Comparison of ENCODE assay signal across 8 cellular contexts in the genomic region with DNA sequence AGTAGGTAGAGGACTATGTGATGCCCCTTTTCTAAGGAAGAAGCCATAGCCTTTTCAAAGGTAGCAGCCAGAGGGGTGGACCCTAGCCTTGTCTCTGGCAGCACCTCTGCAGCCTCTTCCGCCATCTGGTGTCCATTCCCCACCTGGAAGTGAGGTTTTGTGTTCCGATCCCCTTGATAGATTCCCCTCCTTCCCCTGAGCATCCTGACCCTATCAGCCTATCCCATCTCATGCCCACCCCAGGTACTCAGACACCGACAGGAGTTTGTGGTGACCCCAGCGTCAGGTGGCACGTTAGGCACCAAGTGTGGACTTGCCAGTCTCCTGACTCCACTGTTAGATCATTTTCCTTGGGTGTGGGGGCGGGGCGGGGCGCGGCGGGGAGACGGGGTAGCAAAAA. TPM values are rescaled to one million over a fixed set of nuclear protein-coding genes. Genes with fewer than 3 reads are reported as not detected.
DNase-seq lines count a peak whose midpoint lies in the region; ATAC-seq lines count a peak whose summit lies in the region.

No MANE protein-coding gene starts in this region.

- H3K4me3 ChIP-seq in MG63, result peak overlapping the region; percentile 55
- peak overlapping the region; percentile 99; the same call in 1 of the 2 replicates for H3K4me3 ChIP-seq in iPS-18c (ENCODE audit: insufficient read depth, low read depth, low read length)

- no peaks in the 10 kb centered on the region for H3K9me3 Mint-ChIP-seq in activated T-helper 17 cell treated with anti-CD3 and anti-CD28 coated beads, Interleukin-2, amount 50 U/mL, for 72 hours

- no peak for ATAC-seq in activated T-helper 17 cell treated with anti-CD3 and anti-CD28 coated beads, Interleukin-2, amount 50 U/mL, for 72 hours (replicated peaks)
- no peak for ATAC-seq in HG03378 (IDR thresholded peaks at IDR 0.05; ENCODE audit: unreplicated experiment)

- no peaks in the 10 kb centered on the region for H3K9me3 ChIP-seq in MG63
- H3K9me3 ChIP-seq in iPS-18c (ENCODE audit: control insufficient read depth, insufficient read depth, low read length), result no peaks in the 10 kb centered on the region

- H3K36me3 Mint-ChIP-seq in activated T-helper 17 cell treated with anti-CD3 and anti-CD28 coated beads, Interleukin-2, amount 50 U/mL, for 72 hours (ENCODE audit: low read depth), result peaks cover 81% of the 10 kb centered on the region

- peak; percentile 44 for DNase-seq in NCI-H2029 treated with DMSO at 0.1 percent for 48 hours (lab: John Stamatoyannopoulos, UW)
- no peak for DNase-seq in NCI-H2029 (lab: John Stamatoyannopoulos, UW)
- DNase-seq in MG63, result no peak
- DNase-seq in substantia nigra (lab: John Stamatoyannopoulos, UW), result peak in 1 of 49 donors; percentile 71
- DNase-seq in SHP77 treated with DMSO at 0.1 percent for 48 hours (lab: John Stamatoyannopoulos, UW), result no peak

- H3K36me3 ChIP-seq in MG63, result peaks cover 16% of the 10 kb centered on the region

- peak overlapping the region; percentile 94 for H3K4me3 Mint-ChIP-seq in activated T-helper 17 cell treated with anti-CD3 and anti-CD28 coated beads, Interleukin-2, amount 50 U/mL, for 72 hours

- peak overlapping the region; percentile 90 for H3K27ac Mint-ChIP-seq in activated T-helper 17 cell treated with anti-CD3 and anti-CD28 coated beads, Interleukin-2, amount 50 U/mL, for 72 hours

- H3K4me1 Mint-ChIP-seq in activated T-helper 17 cell treated with anti-CD3 and anti-CD28 coated beads, Interleukin-2, amount 50 U/mL, for 72 hours, result peaks cover 25% of the 10 kb centered on the region

- H3K27me3 ChIP-seq in MG63, result no peaks in the 10 kb centered on the region

- no peaks in the 10 kb centered on the region for H3K27me3 Mint-ChIP-seq in activated T-helper 17 cell treated with anti-CD3 and anti-CD28 coated beads, Interleukin-2, amount 50 U/mL, for 72 hours

- H3K27ac ChIP-seq in substantia nigra (ENCODE audit: low read depth, low read length, poor library complexity, severe bottlenecking), result peak overlapping the region; percentile 78

RNA-seq across cellular contexts. Expression of gene FAM89B, which starts 0.4 kb away (rescaled TPM):
- total RNA-seq in MG63 (2014; rRNA removed; shearing (Covaris generic); ENCODE audit: low replicate concordance), result 45.5 and 66.6 TPM in 2 replicates
- total RNA-seq in activated T-helper 17 cell treated with anti-CD3 and anti-CD28 coated beads, Interleukin-2, amount 50 U/mL, for 72 hours, result 10 to 100 TPM; 39.0 to 42.2 TPM

RNA-seq across cellular contexts. Expression of gene ZNRD2, which starts 1.7 kb away (rescaled TPM):
- total RNA-seq in MG63 (2014; rRNA removed; shearing (Covaris generic); ENCODE audit: low replicate concordance), result 51.1 and 90.7 TPM in 2 replicates
- 10 to 100 TPM; 30.3 to 49.4 TPM for total RNA-seq in activated T-helper 17 cell treated with anti-CD3 and anti-CD28 coated beads, Interleukin-2, amount 50 U/mL, for 72 hours

RNA-seq across cellular contexts. Expression of gene EHBP1L1, which starts 3.9 kb away (rescaled TPM):
- total RNA-seq in MG63 (2014; rRNA removed; shearing (Covaris generic); ENCODE audit: low replicate concordance), result 30.8 and 65.1 TPM in 2 replicates
- total RNA-seq in activated T-helper 17 cell treated with anti-CD3 and anti-CD28 coated beads, Interleukin-2, amount 50 U/mL, for 72 hours, result 100 to 1,000 TPM; 126 to 167 TPM

RNA-seq across cellular contexts. Expression of gene LTBP3, which starts 13.8 kb away (rescaled TPM):
- 109 and 124 TPM in 2 replicates for total RNA-seq in MG63 (2014; rRNA removed; shearing (Covaris generic); ENCODE audit: low replicate concordance)
- total RNA-seq in activated T-helper 17 cell treated with anti-CD3 and anti-CD28 coated beads, Interleukin-2, amount 50 U/mL, for 72 hours, result 100 to 1,000 TPM in 1 of 2 donors, 10 to 100 TPM in 1; 54.3 to 124 TPM

RNA-seq across cellular contexts. Expression of gene KCNK7, which starts 23.7 kb away (rescaled TPM):
- not detected in 2 replicates for total RNA-seq in MG63 (2014; rRNA removed; shearing (Covaris generic); ENCODE audit: low replicate concordance)
- total RNA-seq in activated T-helper 17 cell treated with anti-CD3 and anti-CD28 coated beads, Interleukin-2, amount 50 U/mL, for 72 hours, result under 1 TPM; 0.52 to 0.79 TPM
